In the genomic region with DNA sequence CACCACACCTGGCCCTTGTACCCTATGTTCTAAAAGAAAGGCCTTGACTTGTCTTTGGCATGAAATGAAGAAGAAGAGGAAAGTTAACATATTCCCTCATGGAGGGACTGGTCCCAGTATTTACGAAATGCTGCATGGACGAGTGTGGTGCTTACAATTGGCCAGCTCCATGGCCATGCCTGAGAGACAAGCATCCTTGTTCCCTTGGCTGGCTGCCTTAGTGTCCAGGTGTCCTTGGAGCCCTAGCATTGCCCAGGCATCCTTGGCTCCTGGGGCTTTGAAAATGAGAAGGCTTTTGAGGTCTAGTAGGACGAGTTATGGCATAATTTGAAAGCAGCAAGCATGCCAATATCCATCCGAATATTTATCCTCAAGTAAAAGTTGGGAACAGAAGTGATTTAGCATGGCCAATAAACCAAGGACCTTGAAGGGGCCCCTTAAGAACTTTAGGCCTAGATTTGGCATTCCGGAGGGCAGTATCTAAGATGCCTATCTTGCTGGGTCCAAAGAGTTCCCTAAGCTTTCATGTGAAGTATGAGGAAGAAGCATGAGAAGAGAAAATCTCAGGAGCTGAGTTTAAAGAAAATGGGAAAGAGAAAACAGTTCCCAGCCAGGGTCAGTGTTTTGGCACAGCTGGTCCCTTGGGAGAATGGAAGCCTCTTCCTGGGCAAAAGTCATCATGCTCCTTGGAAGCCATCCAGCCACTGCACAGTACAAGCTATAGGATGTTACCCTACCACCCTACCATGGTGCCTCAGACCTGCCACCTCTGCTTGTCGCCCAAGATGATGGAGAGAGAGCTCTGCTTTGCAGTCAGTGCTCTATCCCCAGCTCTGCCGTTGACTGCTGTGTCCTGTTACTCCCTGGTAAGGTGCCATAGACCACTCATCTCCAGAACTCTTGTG, we compare ENCODE assay signal across 19 cellular contexts.
DNase-seq lines count a peak whose midpoint lies in the region; ATAC-seq, FAIRE-seq and TF ChIP-seq lines count a peak whose summit lies in the region.
"Had no signal": no experiment of that assay in that cellular context is flagged by ENCODE, and none has a peak within 500 bp of the region (broad histone marks: within the 10 kb centered on the region; RNA-seq: fewer than 3 reads in every experiment).

No MANE protein-coding gene starts in this region.

- H3K27ac ChIP-seq in coronary artery (peak overlapping the region; percentile 28 to 85), smooth muscle cell (ENCODE audit: low read depth) (peak overlapping the region; percentile 82)

- H4K20me1 ChIP-seq in smooth muscle cell (ENCODE audit: low read depth) = no peaks in the 10 kb centered on the region

- WGBS in smooth muscle cell (ENCODE audit: low lambda C conversion rate) = 75% methylated on average over 7 of the region's 7 CpGs

- peaks cover 5% of the 10 kb centered on the region for H3K36me3 ChIP-seq in MG63
- no peaks in the 10 kb centered on the region for H3K36me3 ChIP-seq in smooth muscle cell (ENCODE audit: low read depth)

- H3K4me3 ChIP-seq in MG63 (no peak overlapping the region), coronary artery (no peak overlapping the region), smooth muscle cell (no peak overlapping the region)

- FAIRE-seq in frontal cortex (lab: Jason Lieb, UNC) = no peak
- FAIRE-seq: GM12891 had no signal

- no peak overlapping the region for H2AFZ ChIP-seq in smooth muscle cell (ENCODE audit: low read depth)

- peaks cover 11% of the 10 kb centered on the region for H3K79me2 ChIP-seq in smooth muscle cell (ENCODE audit: low read depth)

- no peak overlapping the region for H3K9ac ChIP-seq in smooth muscle cell (ENCODE audit: low read depth)
- H3K9ac ChIP-seq: SK-N-SH had no signal

- H3F3A ChIP-seq in smooth muscle cell (ENCODE audit: low read depth) = peaks cover 9% of the 10 kb centered on the region

- H3K27me3 ChIP-seq in MG63 (no peaks in the 10 kb centered on the region), smooth muscle cell (ENCODE audit: low read depth) (no peaks in the 10 kb centered on the region)

- DNase-seq in DMS79 (lab: John Stamatoyannopoulos, UW) (peak; percentile 73), MG63 (peak; percentile 28), coronary artery (ENCODE audit: low spot score) (no peak), smooth muscle cell (lab: John Stamatoyannopoulos, UW; ENCODE audit: unreplicated experiment) (no peak), Ammon's horn (ENCODE audit: low spot score) (no peak), frontal cortex (ENCODE audit: low spot score in 2 of 2) (no peak), AML-193 (lab: John Stamatoyannopoulos, UW) (no peak)
- DNase-seq: activated CD4-positive, alpha-beta T cell treated with anti-CD3 and anti-CD28 coated beads for 1 hour; endodermal cell; KG1; midbrain; NCI-H1092; NCI-H2107; NCI-H526; SK-N-SH; stimulated activated CD4-positive, alpha-beta T cell treated with anti-CD3 and anti-CD28 coated beads, Interleukin-15, amount 100 ng/mL, for 24 hours; stimulated activated naive CD4-positive, alpha-beta T cell had no signal

- H3K9me3 ChIP-seq in MG63 = no peaks in the 10 kb centered on the region
- no peaks in the 10 kb centered on the region for H3K9me3 ChIP-seq in smooth muscle cell (replicated peaks; ENCODE audit: low read depth)
- H3K9me3 ChIP-seq: SK-N-SH had no signal

- no peak for ATAC-seq in GM21723 (IDR thresholded peaks at IDR 0.05; ENCODE audit: unreplicated experiment)

- H3K4me2 ChIP-seq in smooth muscle cell = no peak overlapping the region
- H3K4me2 ChIP-seq: SK-N-SH had no signal

- TF ChIP-seq CTCF in coronary artery (IDR thresholded peaks at IDR 0.05) (no peak), smooth muscle cell (IDR thresholded peaks at IDR 0.05; ENCODE audit: borderline replicate concordance, insufficient read depth, poor library complexity, severe bottlenecking) (no peak)

- peaks cover 24% of the 10 kb centered on the region for H3K4me1 ChIP-seq in smooth muscle cell (ENCODE audit: low read depth)

Comparison
In these comparisons a context has a peak if more than half of its experiments do, and no peak if none do; other contexts are left out.
1. DNase-seq: peak in DMS79 (single experiment) and MG63 (single experiment); none in coronary artery (single experiment), smooth muscle cell (single experiment), Ammon's horn (single experiment), frontal cortex (0 of 2) and AML-193 (0 of 2).